Comparison of ENCODE assay signal across 8 cellular contexts in genomic region chr11:134124660-134125451, GRCh38. TPM values are rescaled to one million over a fixed set of nuclear protein-coding genes. Genes with fewer than 3 reads are reported as not detected.
DNase-seq lines count a peak whose midpoint lies in the region; ATAC-seq and TF ChIP-seq lines count a peak whose summit lies in the region.

No MANE protein-coding gene starts in this region.

- H3K27ac ChIP-seq in cingulate gyrus (ENCODE audit: low read depth, low read length) (peak overlapping the region; percentile 96), liver (ENCODE audit: low read depth in 1 of 2, low read length in 2 of 2) (no peak overlapping the region), stomach smooth muscle (ENCODE audit: low read length) (peak overlapping the region; percentile 81)

- H3K4me1 ChIP-seq in liver (ENCODE audit: control insufficient read depth in 4 of 4, insufficient read depth in 4 of 4, low read length in 3 of 4), result peaks cover 0 to 3% (median 0%) of the 10 kb centered on the region in 4 donors
- H3K4me1 ChIP-seq in stomach smooth muscle (ENCODE audit: control insufficient read depth, insufficient read depth, low read length), result peaks cover 60% of the 10 kb centered on the region

- DNase-seq in NCI-H1105 (lab: John Stamatoyannopoulos, UW), result peak; percentile 54
- DNase-seq in NCI-H1694 (lab: John Stamatoyannopoulos, UW), result no peak
- DNase-seq in NCI-H82 (lab: John Stamatoyannopoulos, UW), result no peak
- DNase-seq in NCI-H446 (lab: John Stamatoyannopoulos, UW), result no peak

- H3K27me3 ChIP-seq in liver (ENCODE audit: control insufficient read depth in 4 of 4, insufficient read depth in 4 of 4, low read length in 3 of 4), result no peaks in the 10 kb centered on the region
- H3K27me3 ChIP-seq in stomach smooth muscle (ENCODE audit: control insufficient read depth in 1 of 2, insufficient read depth in 2 of 2, low read length in 2 of 2), result no peaks in the 10 kb centered on the region

- TF ChIP-seq CTCF in liver (IDR thresholded peaks at IDR 0.05; ENCODE audit: low read depth, low read length, missing input control), result no peak

- H3K4me3 ChIP-seq in liver (ENCODE audit: low read depth in 1 of 3, low read length in 3 of 3) (peak overlapping the region in 2 of 3 donors; percentile 1 to 6), stomach smooth muscle (ENCODE audit: low read length in 2 of 2) (peak overlapping the region; percentile 45 to 77)

- WGBS in liver, result 9% methylated on average over 54 of the region's 54 CpGs

- H3K9me3 ChIP-seq in liver (ENCODE audit: control insufficient read depth in 4 of 4, low read length in 3 of 4) (no peaks in the 10 kb centered on the region), stomach smooth muscle (ENCODE audit: control insufficient read depth in 2 of 2, low read length in 2 of 2) (no peaks in the 10 kb centered on the region)

- H3K9ac ChIP-seq in liver (ENCODE audit: low read depth in 1 of 2, low read length in 2 of 2) (no peak overlapping the region), stomach smooth muscle (ENCODE audit: low read length in 2 of 2) (peak overlapping the region; percentile 23 to 51)

- H3K36me3 ChIP-seq in liver (ENCODE audit: control insufficient read depth in 4 of 4, insufficient read depth in 3 of 4, low read depth in 1 of 4, low read length in 3 of 4), result no peaks in the 10 kb centered on the region
- no peaks in the 10 kb centered on the region for H3K36me3 ChIP-seq in stomach smooth muscle (ENCODE audit: control insufficient read depth in 2 of 2, insufficient read depth in 2 of 2, low read length in 2 of 2)

- no peak for ATAC-seq in HG02642 (IDR thresholded peaks at IDR 0.05; ENCODE audit: poor library complexity, unreplicated experiment)

- TF ChIP-seq RAD21 in liver (IDR thresholded peaks at IDR 0.05), result no peak

TF ChIP-seq in liver, 16 proteins besides CTCF, POLR2A, EP300 and RAD21:
- no peak for TF ChIP-seq YY1 (IDR thresholded peaks at IDR 0.05)
- no peak for TF ChIP-seq HNF4A (conservative IDR thresholded peaks at IDR 0.05)
- TF ChIP-seq TAF1 (conservative IDR thresholded peaks at IDR 0.05), result no peak
- TF ChIP-seq MAX (IDR thresholded peaks at IDR 0.05), result no peak
- no peak for TF ChIP-seq FOXA2 (IDR thresholded peaks at IDR 0.05)
- no peak for TF ChIP-seq REST (IDR thresholded peaks at IDR 0.05)
- TF ChIP-seq JUND (IDR thresholded peaks at IDR 0.05), result no peak
- TF ChIP-seq EGR1 (IDR thresholded peaks at IDR 0.05; ENCODE audit: low read depth in 2 of 2), result no peak
- TF ChIP-seq FOXA1 (IDR thresholded peaks at IDR 0.05), result no peak

RNA-seq across cellular contexts. Expression of gene JAM3, which starts 56.0 kb away (rescaled TPM):
- total RNA-seq in liver, result 1 to 10 TPM; 2.5 to 4.3 TPM
- 1 to 10 TPM; 1.6 to 1.7 TPM for polyA plus RNA-seq in liver

Comparison
In these comparisons a context has a peak if more than half of its experiments do, and no peak if none do; other contexts are left out.
1. H3K27ac ChIP-seq: peak in cingulate gyrus (single experiment) and stomach smooth muscle (single experiment); none in liver (0 of 2).
2. H3K9ac ChIP-seq: peak in stomach smooth muscle (2 of 2); none in liver (0 of 2).